ENCODE assay signal across 2 cellular contexts in genomic region chr2:113521492-113521891, GRCh38. TPM values are rescaled to one million over a fixed set of nuclear protein-coding genes. Genes with fewer than 3 reads are reported as not detected.
"Had no signal": no experiment of that assay in that cellular context is flagged by ENCODE, and none has a peak within 500 bp of the region (broad histone marks: within the 10 kb centered on the region; RNA-seq: fewer than 3 reads in every experiment).

No MANE protein-coding gene starts in this region.

RNA-seq across cellular contexts. Expression of gene FOXD4L1, which starts 23.0 kb away (rescaled TPM):
- total RNA-seq: ascending aorta had no signal
- polyA plus RNA-seq: cardiac muscle cell had no signal
